ENCODE assay signal across 1 cellular context in genomic region chr19:38851622-38852230, GRCh38.
TF ChIP-seq lines count a peak whose summit lies in the region.

No MANE protein-coding gene starts in this region.

TF ChIP-seq in HepG2, 621 proteins besides CTCF, POLR2A, EP300 and RAD21 (continued from another document and continues in another):
- TF ChIP-seq BRD4 (CRISPR knock-in tag; IDR thresholded peaks at IDR 0.05) (peak; percentile 62; the same call in 1 of the 2 replicates), ZNF143 (CRISPR knock-in tag; IDR thresholded peaks at IDR 0.05) (no peak), FOSL2 (CRISPR knock-in tag; IDR thresholded peaks at IDR 0.05) (no peak), ATF7 (IDR thresholded peaks at IDR 0.05) (no peak), ATF7 (CRISPR knock-in tag; IDR thresholded peaks at IDR 0.05) (0 out of 2 replicates have a peak, but pooled peaks have one; percentile 15), XRCC5 (optimal IDR thresholded peaks at IDR 0.05; ENCODE audit: low read length) (no peak), HNRNPH1 (optimal IDR thresholded peaks at IDR 0.05; ENCODE audit: low read depth, low read length) (no peak), SP1 (IDR thresholded peaks at IDR 0.05) (no peak), SP1 (CRISPR knock-in tag; IDR thresholded peaks at IDR 0.05) (peak; percentile 92), KDM6A (CRISPR knock-in tag; IDR thresholded peaks at IDR 0.05; ENCODE audit: low read depth) (no peak), HES4 (CRISPR knock-in tag; IDR thresholded peaks at IDR 0.05; ENCODE audit: borderline replicate concordance) (no peak; the same call in 1 of the 2 replicates), ZFY (CRISPR knock-in tag; IDR thresholded peaks at IDR 0.05) (peak; percentile 76), ZNF446 (CRISPR knock-in tag; IDR thresholded peaks at IDR 0.05) (no peak), ZNF598 (CRISPR knock-in tag; IDR thresholded peaks at IDR 0.05; ENCODE audit: borderline replicate concordance) (no peak), NFE2L2 (IDR thresholded peaks at IDR 0.05; ENCODE audit: low read length) (no peak), HNRNPLL (IDR thresholded peaks at IDR 0.05; ENCODE audit: low read depth, low read length, poor library complexity, severe bottlenecking) (peak; percentile 16), PTBP1 (IDR thresholded peaks at IDR 0.05; ENCODE audit: low read depth, low read length, poor library complexity, severe bottlenecking) (no peak), MXD3 (CRISPR knock-in tag; IDR thresholded peaks at IDR 0.05) (peak; percentile 59; the same call in 1 of the 2 replicates), ZNF558 (CRISPR knock-in tag; IDR thresholded peaks at IDR 0.05; ENCODE audit: borderline replicate concordance) (no peak), TBL1XR1 (IDR thresholded peaks at IDR 0.05; ENCODE audit: borderline replicate concordance, low read length, partially characterized antibody) (peak; percentile 13), CREM (IDR thresholded peaks at IDR 0.05) (peak; percentile 30; the same call in 1 of the 2 replicates), CREM (CRISPR knock-in tag; IDR thresholded peaks at IDR 0.05) (no peak), SRSF1 (optimal IDR thresholded peaks at IDR 0.05; ENCODE audit: low read depth, low read length) (no peak), FOXK2 (IDR thresholded peaks at IDR 0.05) (no peak), MXD1 (CRISPR knock-in tag; IDR thresholded peaks at IDR 0.05) (peak; percentile 65; the same call in 1 of the 2 replicates), ZNF577 (CRISPR knock-in tag; IDR thresholded peaks at IDR 0.05; ENCODE audit: borderline replicate concordance, low read depth) (no peak), LCORL (IDR thresholded peaks at IDR 0.05) (no peak), LCORL (CRISPR knock-in tag; IDR thresholded peaks at IDR 0.05) (peak; percentile 61), ZNF576 (CRISPR knock-in tag; IDR thresholded peaks at IDR 0.05) (no peak), CREB1 (IDR thresholded peaks at IDR 0.05) (peak; percentile 83), CREB1 (CRISPR knock-in tag; IDR thresholded peaks at IDR 0.05) (peak; percentile 56; the same call in 1 of the 2 replicates), PAX8 (CRISPR knock-in tag; IDR thresholded peaks at IDR 0.05; ENCODE audit: borderline replicate concordance) (no peak), EHMT2 (IDR thresholded peaks at IDR 0.05; ENCODE audit: borderline replicate concordance, low read depth, low read length) (no peak), NFIC (IDR thresholded peaks at IDR 0.05; ENCODE audit: low read length) (no peak), ONECUT2 (CRISPR knock-in tag; IDR thresholded peaks at IDR 0.05) (no peak), HHEX (CRISPR knock-in tag; IDR thresholded peaks at IDR 0.05) (no peak), ZNF350 (CRISPR knock-in tag; IDR thresholded peaks at IDR 0.05; ENCODE audit: borderline replicate concordance, low read depth) (no peak), KDM4B (CRISPR knock-in tag; IDR thresholded peaks at IDR 0.05) (no peak), JUN (CRISPR knock-in tag; IDR thresholded peaks at IDR 0.05) (no peak), ZNF138 (CRISPR knock-in tag; IDR thresholded peaks at IDR 0.05; ENCODE audit: low read depth) (0 out of 2 replicates have a peak, but pooled peaks have one; percentile 62), ZNF737 (CRISPR knock-in tag; IDR thresholded peaks at IDR 0.05; ENCODE audit: borderline replicate concordance) (no peak), REPIN1 (CRISPR knock-in tag; IDR thresholded peaks at IDR 0.05; ENCODE audit: borderline replicate concordance, low read depth) (no peak), CHD2 (IDR thresholded peaks at IDR 0.05; ENCODE audit: low read depth, low read length) (no peak; the same call in 1 of the 2 replicates), ZFX (CRISPR knock-in tag; IDR thresholded peaks at IDR 0.05; ENCODE audit: low read depth) (peak; percentile 72), SAFB2 (CRISPR knock-in tag; IDR thresholded peaks at IDR 0.05; ENCODE audit: borderline replicate concordance, low read depth) (no peak; the same call in 1 of the 2 replicates), KDM5A (IDR thresholded peaks at IDR 0.05; ENCODE audit: borderline replicate concordance, low read length) (no peak), ZFP36L1 (CRISPR knock-in tag; IDR thresholded peaks at IDR 0.05) (peak; percentile 79; the same call in 1 of the 2 replicates), HDAC6 (IDR thresholded peaks at IDR 0.05; ENCODE audit: low read depth, low read length) (no peak), MAFF (IDR thresholded peaks at IDR 0.05; ENCODE audit: low read depth, low read length) (no peak), ZNF160 (CRISPR knock-in tag; IDR thresholded peaks at IDR 0.05) (peak; percentile 72; the same call in 1 of the 2 replicates), ETV5 (CRISPR knock-in tag; IDR thresholded peaks at IDR 0.05; ENCODE audit: borderline replicate concordance) (peak; percentile 58; the same call in 1 of the 2 replicates), TOE1 (CRISPR knock-in tag; IDR thresholded peaks at IDR 0.05) (no peak; the same call in 1 of the 2 replicates), KLF6 (CRISPR knock-in tag; IDR thresholded peaks at IDR 0.05) (peak; percentile 45; the same call in 1 of the 2 replicates), SOX6 (IDR thresholded peaks at IDR 0.05) (no peak), SOX6 (CRISPR knock-in tag; IDR thresholded peaks at IDR 0.05) (no peak; the same call in 1 of the 2 replicates), ZFP82 (CRISPR knock-in tag; IDR thresholded peaks at IDR 0.05; ENCODE audit: borderline replicate concordance) (peak; percentile 82; the same call in 1 of the 2 replicates), ZNF615 (CRISPR knock-in tag; IDR thresholded peaks at IDR 0.05; ENCODE audit: borderline replicate concordance) (no peak), ELF3 (CRISPR knock-in tag; IDR thresholded peaks at IDR 0.05) (peak; percentile 78), TOPORS (CRISPR knock-in tag; IDR thresholded peaks at IDR 0.05) (no peak; the same call in 1 of the 2 replicates), NR2C2 (CRISPR knock-in tag; IDR thresholded peaks at IDR 0.05; ENCODE audit: borderline replicate concordance) (no peak), SPEN (CRISPR knock-in tag; IDR thresholded peaks at IDR 0.05; ENCODE audit: low read depth) (peak; percentile 57), MAFG (CRISPR knock-in tag; IDR thresholded peaks at IDR 0.05) (no peak), ZNF607 (CRISPR knock-in tag; IDR thresholded peaks at IDR 0.05; ENCODE audit: borderline replicate concordance) (peak; percentile 76; the same call in 1 of the 2 replicates), ZNF224 (CRISPR knock-in tag; IDR thresholded peaks at IDR 0.05) (no peak), ZSCAN25 (CRISPR knock-in tag; IDR thresholded peaks at IDR 0.05) (no peak), FOXA3 (CRISPR knock-in tag; IDR thresholded peaks at IDR 0.05) (peak; percentile 67; the same call in 1 of the 2 replicates), TFAP4 (IDR thresholded peaks at IDR 0.05; ENCODE audit: borderline replicate concordance, low read depth) (0 out of 2 replicates have a peak, but pooled peaks have one; percentile 13)
- TF ChIP-seq, protein P1, sequence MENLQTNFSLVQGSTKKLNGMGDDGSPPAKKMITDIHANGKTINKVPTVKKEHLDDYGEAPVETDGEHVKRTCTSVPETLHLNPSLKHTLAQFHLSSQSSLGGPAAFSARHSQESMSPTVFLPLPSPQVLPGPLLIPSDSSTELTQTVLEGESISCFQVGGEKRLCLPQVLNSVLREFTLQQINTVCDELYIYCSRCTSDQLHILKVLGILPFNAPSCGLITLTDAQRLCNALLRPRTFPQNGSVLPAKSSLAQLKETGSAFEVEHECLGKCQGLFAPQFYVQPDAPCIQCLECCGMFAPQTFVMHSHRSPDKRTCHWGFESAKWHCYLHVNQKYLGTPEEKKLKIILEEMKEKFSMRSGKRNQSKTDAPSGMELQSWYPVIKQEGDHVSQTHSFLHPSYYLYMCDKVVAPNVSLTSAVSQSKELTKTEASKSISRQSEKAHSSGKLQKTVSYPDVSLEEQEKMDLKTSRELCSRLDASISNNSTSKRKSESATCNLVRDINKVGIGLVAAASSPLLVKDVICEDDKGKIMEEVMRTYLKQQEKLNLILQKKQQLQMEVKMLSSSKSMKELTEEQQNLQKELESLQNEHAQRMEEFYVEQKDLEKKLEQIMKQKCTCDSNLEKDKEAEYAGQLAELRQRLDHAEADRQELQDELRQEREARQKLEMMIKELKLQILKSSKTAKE (CRISPR knock-in tag; IDR thresholded peaks at IDR 0.05; ENCODE audit: borderline replicate concordance): peak; percentile 80
- TF ChIP-seq, protein P2, sequence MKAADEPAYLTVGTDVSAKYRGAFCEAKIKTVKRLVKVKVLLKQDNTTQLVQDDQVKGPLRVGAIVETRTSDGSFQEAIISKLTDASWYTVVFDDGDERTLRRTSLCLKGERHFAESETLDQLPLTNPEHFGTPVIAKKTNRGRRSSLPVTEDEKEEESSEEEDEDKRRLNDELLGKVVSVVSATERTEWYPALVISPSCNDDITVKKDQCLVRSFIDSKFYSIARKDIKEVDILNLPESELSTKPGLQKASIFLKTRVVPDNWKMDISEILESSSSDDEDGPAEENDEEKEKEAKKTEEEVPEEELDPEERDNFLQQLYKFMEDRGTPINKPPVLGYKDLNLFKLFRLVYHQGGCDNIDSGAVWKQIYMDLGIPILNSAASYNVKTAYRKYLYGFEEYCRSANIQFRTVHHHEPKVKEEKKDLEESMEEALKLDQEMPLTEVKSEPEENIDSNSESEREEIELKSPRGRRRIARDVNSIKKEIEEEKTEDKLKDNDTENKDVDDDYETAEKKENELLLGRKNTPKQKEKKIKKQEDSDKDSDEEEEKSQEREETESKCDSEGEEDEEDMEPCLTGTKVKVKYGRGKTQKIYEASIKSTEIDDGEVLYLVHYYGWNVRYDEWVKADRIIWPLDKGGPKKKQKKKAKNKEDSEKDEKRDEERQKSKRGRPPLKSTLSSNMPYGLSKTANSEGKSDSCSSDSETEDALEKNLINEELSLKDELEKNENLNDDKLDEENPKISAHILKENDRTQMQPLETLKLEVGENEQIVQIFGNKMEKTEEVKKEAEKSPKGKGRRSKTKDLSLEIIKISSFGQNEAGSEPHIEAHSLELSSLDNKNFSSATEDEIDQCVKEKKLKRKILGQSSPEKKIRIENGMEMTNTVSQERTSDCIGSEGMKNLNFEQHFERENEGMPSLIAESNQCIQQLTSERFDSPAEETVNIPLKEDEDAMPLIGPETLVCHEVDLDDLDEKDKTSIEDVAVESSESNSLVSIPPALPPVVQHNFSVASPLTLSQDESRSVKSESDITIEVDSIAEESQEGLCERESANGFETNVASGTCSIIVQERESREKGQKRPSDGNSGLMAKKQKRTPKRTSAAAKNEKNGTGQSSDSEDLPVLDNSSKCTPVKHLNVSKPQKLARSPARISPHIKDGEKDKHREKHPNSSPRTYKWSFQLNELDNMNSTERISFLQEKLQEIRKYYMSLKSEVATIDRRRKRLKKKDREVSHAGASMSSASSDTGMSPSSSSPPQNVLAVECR (CRISPR knock-in tag; IDR thresholded peaks at IDR 0.05; ENCODE audit: borderline replicate concordance): peak; percentile 78; the same call in 1 of the 2 replicates
- TF ChIP-seq, protein P3, sequence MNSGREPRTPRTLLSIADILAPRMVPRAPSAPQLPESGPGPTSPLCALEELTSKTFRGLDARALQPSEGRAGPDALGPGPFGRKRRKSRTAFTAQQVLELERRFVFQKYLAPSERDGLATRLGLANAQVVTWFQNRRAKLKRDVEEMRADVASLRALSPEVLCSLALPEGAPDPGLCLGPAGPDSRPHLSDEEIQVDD (CRISPR knock-in tag; IDR thresholded peaks at IDR 0.05; ENCODE audit: borderline replicate concordance): no peak
- TF ChIP-seq, protein P4, sequence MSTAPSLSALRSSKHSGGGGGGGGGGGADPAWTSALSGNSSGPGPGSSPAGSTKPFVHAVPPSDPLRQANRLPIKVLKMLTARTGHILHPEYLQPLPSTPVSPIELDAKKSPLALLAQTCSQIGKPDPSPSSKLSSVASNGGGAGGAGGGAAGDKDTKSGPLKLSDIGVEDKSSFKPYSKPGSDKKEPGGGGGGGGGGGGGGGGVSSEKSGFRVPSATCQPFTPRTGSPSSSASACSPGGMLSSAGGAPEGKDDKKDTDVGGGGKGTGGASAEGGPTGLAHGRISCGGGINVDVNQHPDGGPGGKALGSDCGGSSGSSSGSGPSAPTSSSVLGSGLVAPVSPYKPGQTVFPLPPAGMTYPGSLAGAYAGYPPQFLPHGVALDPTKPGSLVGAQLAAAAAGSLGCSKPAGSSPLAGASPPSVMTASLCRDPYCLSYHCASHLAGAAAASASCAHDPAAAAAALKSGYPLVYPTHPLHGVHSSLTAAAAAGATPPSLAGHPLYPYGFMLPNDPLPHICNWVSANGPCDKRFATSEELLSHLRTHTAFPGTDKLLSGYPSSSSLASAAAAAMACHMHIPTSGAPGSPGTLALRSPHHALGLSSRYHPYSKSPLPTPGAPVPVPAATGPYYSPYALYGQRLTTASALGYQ (CRISPR knock-in tag; IDR thresholded peaks at IDR 0.05): no peak
- TF ChIP-seq, protein P5, sequence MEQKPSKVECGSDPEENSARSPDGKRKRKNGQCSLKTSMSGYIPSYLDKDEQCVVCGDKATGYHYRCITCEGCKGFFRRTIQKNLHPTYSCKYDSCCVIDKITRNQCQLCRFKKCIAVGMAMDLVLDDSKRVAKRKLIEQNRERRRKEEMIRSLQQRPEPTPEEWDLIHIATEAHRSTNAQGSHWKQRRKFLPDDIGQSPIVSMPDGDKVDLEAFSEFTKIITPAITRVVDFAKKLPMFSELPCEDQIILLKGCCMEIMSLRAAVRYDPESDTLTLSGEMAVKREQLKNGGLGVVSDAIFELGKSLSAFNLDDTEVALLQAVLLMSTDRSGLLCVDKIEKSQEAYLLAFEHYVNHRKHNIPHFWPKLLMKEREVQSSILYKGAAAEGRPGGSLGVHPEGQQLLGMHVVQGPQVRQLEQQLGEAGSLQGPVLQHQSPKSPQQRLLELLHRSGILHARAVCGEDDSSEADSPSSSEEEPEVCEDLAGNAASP (CRISPR knock-in tag; IDR thresholded peaks at IDR 0.05; ENCODE audit: borderline replicate concordance): 0 out of 2 replicates have a peak, but pooled peaks have one; percentile 30
